In genomic region chr1:175016073-175016722, GRCh38 we compare ENCODE assay signal across 17 cellular contexts. TPM values are rescaled to one million over a fixed set of nuclear protein-coding genes. Genes with fewer than 3 reads are reported as not detected.
DNase-seq lines count a peak whose midpoint lies in the region; ATAC-seq and TF ChIP-seq lines count a peak whose summit lies in the region.
"Had no signal": no experiment of that assay in that cellular context is flagged by ENCODE, and none has a peak within 500 bp of the region (broad histone marks: within the 10 kb centered on the region; RNA-seq: fewer than 3 reads in every experiment).

No MANE protein-coding gene starts in this region.

- no peaks in the 10 kb centered on the region for H3K27me3 ChIP-seq in IMR-90 (ENCODE audit: control insufficient read depth, insufficient read depth, low read length)
- no peaks in the 10 kb centered on the region for H3K27me3 ChIP-seq in gastrocnemius medialis
- H3K27me3 ChIP-seq in H7 (ENCODE audit: control insufficient read depth, insufficient read depth, low read length), result no peaks in the 10 kb centered on the region

- no CpG with 5 or more reads among the region's 3 CpGs for WGBS in IMR-90 (ENCODE audit: extremely low coverage in 2 of 2, insufficient read length in 1 of 2), 2 experiments

- H3K14ac ChIP-seq in IMR-90 (replicated peaks; ENCODE audit: low read depth, low read length), result no peak overlapping the region

- H3K18ac ChIP-seq in IMR-90 (ENCODE audit: low read depth, low read length), result no peak overlapping the region

- peak overlapping the region; percentile 42 to 60; a peak in 1 of 4 replicates for H4K8ac ChIP-seq in IMR-90 (ENCODE audit: low read depth in 2 of 2, low read length in 2 of 2)

- H3K27ac Mint-ChIP-seq in activated CD4-positive, alpha-beta T cell treated with anti-CD3 and anti-CD28 coated beads for 36 hours, result peak overlapping the region; percentile 21
- H3K27ac Mint-ChIP-seq: activated B cell treated with CpG ODN at 0.5 μM for 24 hours had no signal

- H2BK15ac ChIP-seq in IMR-90 (ENCODE audit: low read depth, low read length), result 0 out of 3 replicates have a peak overlapping the region, but pooled peaks have one; percentile 11

- no peaks in the 10 kb centered on the region for H3K9me3 ChIP-seq in IMR-90 (ENCODE audit: control insufficient read depth, insufficient read depth, low read length)
- H3K9me3 ChIP-seq in gastrocnemius medialis, result no peaks in the 10 kb centered on the region

- no peak overlapping the region for H2AFZ ChIP-seq in IMR-90 (replicated peaks; ENCODE audit: low read length, poor library complexity)

- H2BK20ac ChIP-seq in IMR-90 (ENCODE audit: low read depth, low read length), result no peak overlapping the region

- H4K91ac ChIP-seq in IMR-90 (ENCODE audit: insufficient read depth, low read depth, low read length), result peak overlapping the region; percentile 26; the same call in 1 of the 2 replicates

- H2BK120ac ChIP-seq in IMR-90 (ENCODE audit: low read depth, low read length), result peak overlapping the region; percentile 45; the same call in 1 of the 2 replicates

- dilution Hi-C loops in IMR-90 (cut with HindIII; ENCODE audit: low sequenced_read_pairs, unreplicated experiment), result no loop called here

- H3K27ac ChIP-seq in IMR-90 (ENCODE audit: insufficient read depth, low read length), result peak overlapping the region; percentile 79
- peak overlapping the region; percentile 81 to 91 (median 86) for H3K27ac ChIP-seq in gastrocnemius medialis
- H3K27ac ChIP-seq: KMS-11 had no signal

- TF ChIP-seq RAD21 in IMR-90 (IDR thresholded peaks at IDR 0.05; ENCODE audit: low read length), result no peak

- H2AK5ac ChIP-seq in IMR-90 (ENCODE audit: low read depth, low read length), result no peak overlapping the region; the same call in 1 of the 2 replicates

- peak overlapping the region; percentile 68; the same call in 1 of the 2 replicates for H3K4ac ChIP-seq in IMR-90 (ENCODE audit: low read depth, low read length)

- peaks cover 11% of the 10 kb centered on the region for H3K4me1 Mint-ChIP-seq in activated CD4-positive, alpha-beta T cell treated with anti-CD3 and anti-CD28 coated beads for 36 hours

- H3K36me3 ChIP-seq in IMR-90 (ENCODE audit: control insufficient read depth, insufficient read depth, low read length), result peaks cover 22% of the 10 kb centered on the region
- peaks cover 0 to 61% of the 10 kb centered on the region in 2 donors for H3K36me3 ChIP-seq in gastrocnemius medialis
- peaks cover 15% of the 10 kb centered on the region for H3K36me3 ChIP-seq in H7 (replicated peaks; ENCODE audit: control insufficient read depth, insufficient read depth, low read length)

- no peaks in the 10 kb centered on the region for H4K20me1 ChIP-seq in IMR-90 (ENCODE audit: insufficient read depth, low read length)

- intact Hi-C loops in activated CD4-positive, alpha-beta T cell treated with anti-CD3 and anti-CD28 coated beads for 36 hours (cut with DNase I, micrococcal nuclease), result no loop called here
- intact Hi-C loops in IMR-90 (cut with micrococcal nuclease), result no loop called here
- intact Hi-C loops in gastrocnemius medialis (cut with DNase I; ENCODE audit: low total_unique reads), result no loop called here

- no peaks in the 10 kb centered on the region for H3K9me3 Mint-ChIP-seq in activated CD4-positive, alpha-beta T cell treated with anti-CD3 and anti-CD28 coated beads for 36 hours (ENCODE audit: low read depth)
- H3K9me3 Mint-ChIP-seq: activated B cell treated with CpG ODN at 0.5 μM for 24 hours had no signal

- no peaks in the 10 kb centered on the region for H3K27me3 Mint-ChIP-seq in activated CD4-positive, alpha-beta T cell treated with anti-CD3 and anti-CD28 coated beads for 36 hours
- H3K27me3 Mint-ChIP-seq: activated B cell treated with CpG ODN at 0.5 μM for 24 hours had no signal

- ATAC-seq in activated CD4-positive, alpha-beta T cell treated with anti-CD3 and anti-CD28 coated beads for 36 hours, result no peak
- ATAC-seq in IMR-90 (ENCODE audit: low read depth) (peak; percentile 71), gastrocnemius medialis (peak; percentile 99)
- ATAC-seq: GM12878 had no signal

- TF ChIP-seq POLR2A in IMR-90 (IDR thresholded peaks at IDR 0.05; ENCODE audit: low read depth, low read length), result no peak
- TF ChIP-seq POLR2A in gastrocnemius medialis (IDR thresholded peaks at IDR 0.05), result no peak

- POLR2A ChIA-PET in activated CD4-positive, alpha-beta T cell treated with anti-CD3 and anti-CD28 coated beads for 36 hours (lab: Charles Lee), result no interaction called here
- POLR2A ChIA-PET in IMR-90 (lab: Charles Lee; ENCODE audit: unreplicated experiment), result interaction anchor here (0.5 kb wide), 1 partner anchor 660 kb away, joined by 3 read pairs; no protein-coding TSS in a partner anchor

- peaks cover 11% of the 10 kb centered on the region for H3K4me1 ChIP-seq in IMR-90 (ENCODE audit: control insufficient read depth, insufficient read depth, low read length)
- H3K4me1 ChIP-seq in gastrocnemius medialis, result peaks cover 15 to 30% of the 10 kb centered on the region in 2 donors

- no peak overlapping the region for H2AK9ac ChIP-seq in IMR-90 (replicated peaks; ENCODE audit: low read depth, low read length, poor library complexity)

- no peak overlapping the region for H3K56ac ChIP-seq in IMR-90 (ENCODE audit: extremely low read depth, insufficient read depth, low read length)

- no peak overlapping the region for H3K9ac ChIP-seq in IMR-90 (ENCODE audit: low read depth, low read length)
- H3K9ac ChIP-seq: KMS-11 had no signal

- H4K5ac ChIP-seq in IMR-90 (ENCODE audit: low read depth, low read length), result no peak overlapping the region; the same call in 1 of the 2 replicates

- H3K79me1 ChIP-seq in IMR-90 (ENCODE audit: low read depth in 1 of 2, low read length in 2 of 2), result peaks cover 20 to 21% of the 10 kb centered on the region in 2 experiments

- no peak for TF ChIP-seq CTCF in IMR-90 (conservative IDR thresholded peaks at IDR 0.05; ENCODE audit: low read depth, low read length)
- no peak for TF ChIP-seq CTCF in cardiac fibroblast (IDR thresholded peaks at IDR 0.05; ENCODE audit: low read depth, low read length)
- TF ChIP-seq CTCF in gastrocnemius medialis (IDR thresholded peaks at IDR 0.05 in 4 of 5, conservative IDR thresholded peaks at IDR 0.05 in 1 of 5), result no peak

- no peak overlapping the region for H3K4me3 Mint-ChIP-seq in activated CD4-positive, alpha-beta T cell treated with anti-CD3 and anti-CD28 coated beads for 36 hours
- H3K4me3 Mint-ChIP-seq: activated B cell treated with CpG ODN at 0.5 μM for 24 hours had no signal

- peak overlapping the region; percentile 67 for H2BK5ac ChIP-seq in IMR-90 (ENCODE audit: low read depth, low read length, poor library complexity, severe bottlenecking)

- CTCF ChIA-PET in activated CD4-positive, alpha-beta T cell treated with anti-CD3 and anti-CD28 coated beads for 36 hours (lab: Charles Lee), result interaction anchor here (0.6 to 1.2 kb wide), 2 partner anchors 12 to 302 kb away, joined by 3 to 4 read pairs; no protein-coding TSS in a partner anchor
- CTCF ChIA-PET in IMR-90 (lab: Yijun Ruan, JAX), result interaction anchor here (1.1 kb wide), 1 partner anchor 109 kb away, joined by 3 read pairs; no protein-coding TSS in a partner anchor

- no TSS peak for BruUV-seq in IMR-90 (replicated peaks; lab: Mats Ljungman, UMichigan)

- H3K4me3 ChIP-seq in IMR-90 (ENCODE audit: insufficient read depth, low read depth, low read length) (no peak overlapping the region), cardiac fibroblast (replicated peaks in 1 of 2; ENCODE audit: low read depth in 2 of 2, low read length in 2 of 2) (no peak overlapping the region), gastrocnemius medialis (peak overlapping the region in 1 of 4 donors; percentile 10), H7 (ENCODE audit: insufficient read depth, low read depth, low read length) (no peak overlapping the region)
- H3K4me3 ChIP-seq: GM12878 had no signal

- H3K36me3 Mint-ChIP-seq in activated CD4-positive, alpha-beta T cell treated with anti-CD3 and anti-CD28 coated beads for 36 hours (ENCODE audit: low read depth), result peaks cover 63% of the 10 kb centered on the region

- no peak for DNase-seq in activated CD4-positive, alpha-beta T cell treated with anti-CD3 and anti-CD28 coated beads for 36 hours
- no peak for DNase-seq in activated CD4-positive, alpha-beta T cell treated with anti-CD3 and anti-CD28 coated beads, Interleukin-2, amount 50 U/mL, for 1 hour
- DNase-seq in IMR-90 (peak; percentile 88), cardiac fibroblast (ENCODE audit: low read depth in 2 of 2) (peak; percentile 30 to 62), gastrocnemius medialis (peak; percentile 41 to 51), NCI-H748 treated with DMSO at 0.1 percent for 48 hours (lab: John Stamatoyannopoulos, UW) (no peak), H7 (no peak), NCI-H187 (lab: John Stamatoyannopoulos, UW) (no peak)
- DNase-seq: ACHN; activated B cell treated with CpG ODN at 0.5 μM for 24 hours; activated effector memory CD4-positive, alpha-beta T cell treated with Interleukin-2 at 50 U/mL for 16 hours; mammary epithelial cell; NCI-H1930; trophoblast cell had no signal

- peak overlapping the region; percentile 42; the same call in 1 of the 2 replicates for H3K4me2 ChIP-seq in IMR-90 (ENCODE audit: low read depth, low read length)
- H3K4me2 ChIP-seq: KMS-11 had no signal

- 0 out of 2 replicates have a peak, but pooled peaks cover 6% of the 10 kb centered on the region for H3K9me1 ChIP-seq in IMR-90 (ENCODE audit: insufficient read depth, low read length)

- H3K23ac ChIP-seq in IMR-90 (ENCODE audit: low read depth, low read length), result no peak overlapping the region

- in situ Hi-C loops in IMR-90 (cut with MboI; ENCODE audit: low sequenced_read_pairs), result no loop called here
- in situ Hi-C loops in gastrocnemius medialis (cut with MboI; ENCODE audit: low sequenced_read_pairs in 4 of 4), result no loop called here

RNA-seq across cellular contexts. Expression of gene MRPS14, which starts 7.0 kb away (rescaled TPM):
- 10 to 100 TPM; 38.7 to 43.7 TPM for total RNA-seq in activated CD4-positive, alpha-beta T cell treated with anti-CD3 and anti-CD28 coated beads for 36 hours
- total RNA-seq in IMR-90 (2012; rRNA removed) (22.0 and 24.4 TPM in 2 replicates), gastrocnemius medialis (10 to 100 TPM; 10.8 to 15.6 (median 12.3) TPM)
- 21.2 and 23.1 TPM in 2 replicates for polyA plus RNA-seq in IMR-90 (2012; rRNA removed)
- polyA plus RNA-seq in IMR-90 (2012; cell fraction: cytosol; rRNA removed), result 7.8 and 17.5 TPM in 2 replicates
- 4.2 and 19.6 TPM in 2 replicates for polyA plus RNA-seq in IMR-90 (2012; cell fraction: nucleus; rRNA removed; ENCODE audit: low replicate concordance)
- total RNA-seq in H7 (2014; rRNA removed; shearing (Covaris generic)), result 39.5 and 46.4 TPM in 2 replicates

RNA-seq across cellular contexts. Expression of gene CACYBP, which starts 16.5 kb away (rescaled TPM):
- 100 to 1,000 TPM; 394 to 452 TPM for total RNA-seq in activated CD4-positive, alpha-beta T cell treated with anti-CD3 and anti-CD28 coated beads for 36 hours
- total RNA-seq in IMR-90 (2012; rRNA removed), result 61.8 and 159 TPM in 2 replicates
- polyA plus RNA-seq in IMR-90 (2012; rRNA removed), result 53.1 and 62.8 TPM in 2 replicates
- polyA plus RNA-seq in IMR-90 (2012; cell fraction: cytosol; rRNA removed), result 31.4 and 56.6 TPM in 2 replicates
- polyA plus RNA-seq in IMR-90 (2012; cell fraction: nucleus; rRNA removed; ENCODE audit: low replicate concordance), result 7.1 and 14.7 TPM in 2 replicates
- total RNA-seq in gastrocnemius medialis, result 10 to 100 TPM; 32.9 to 99.6 (median 73.7) TPM
- 220 and 265 TPM in 2 replicates for total RNA-seq in H7 (2014; rRNA removed; shearing (Covaris generic))

RNA-seq across cellular contexts. Expression of gene TNN, which starts 51.4 kb away (rescaled TPM):
- total RNA-seq in activated CD4-positive, alpha-beta T cell treated with anti-CD3 and anti-CD28 coated beads for 36 hours, result under 1 TPM in 1 of 2 experiments, not detected in 1; 0.05 TPM
- total RNA-seq in IMR-90 (2012; rRNA removed) (not detected in 2 replicates), gastrocnemius medialis (under 1 TPM in 1 of 4 donors, not detected in 3; 0.07 TPM)
- not detected in 2 replicates for polyA plus RNA-seq in IMR-90 (2012; rRNA removed)
- polyA plus RNA-seq in IMR-90 (2012; cell fraction: cytosol; rRNA removed), result not detected in 2 replicates
- polyA plus RNA-seq in IMR-90 (2012; cell fraction: nucleus; rRNA removed; ENCODE audit: low replicate concordance), result not detected in 2 replicates
- 0.31 and 0.41 TPM in 2 replicates for total RNA-seq in H7 (2014; rRNA removed; shearing (Covaris generic))
- total RNA-seq: activated B cell treated with CpG ODN at 0.5 μM for 24 hours, mammary epithelial cell, osteocyte had no signal
- polyA plus RNA-seq: mammary epithelial cell had no signal

Comparison
In these comparisons a context has a peak if more than half of its experiments do, and no peak if none do; other contexts are left out.
1. DNase-seq: peak in IMR-90 (single experiment), cardiac fibroblast (2 of 2) and gastrocnemius medialis (2 of 2); none in activated CD4-positive, alpha-beta T cell treated with anti-CD3 and anti-CD28 coated beads for 36 hours (single experiment), activated CD4-positive, alpha-beta T cell treated with anti-CD3 and anti-CD28 coated beads, Interleukin-2, amount 50 U/mL, for 1 hour (single experiment), NCI-H748 treated with DMSO at 0.1 percent for 48 hours (single experiment), H7 (single experiment) and NCI-H187 (0 of 2).